In genomic region chr1:186497651-186498050, GRCh38 we compare ENCODE assay signal across 29 cellular contexts. TPM values are rescaled to one million over a fixed set of nuclear protein-coding genes. Genes with fewer than 3 reads are reported as not detected.
DNase-seq lines count a peak whose midpoint lies in the region; ATAC-seq and TF ChIP-seq lines count a peak whose summit lies in the region.
"Had no signal": no experiment of that assay in that cellular context is flagged by ENCODE, and none has a peak within 500 bp of the region (broad histone marks: within the 10 kb centered on the region; RNA-seq: fewer than 3 reads in every experiment).

No MANE protein-coding gene starts in this region.

- H3K4me3 Mint-ChIP-seq in nephron progenitor cell = no peak overlapping the region
- H3K4me3 Mint-ChIP-seq: activated CD4-positive, alpha-beta T cell treated with anti-CD3 and anti-CD28 coated beads, Interleukin-2, amount 10 ng/mL, durations not matched to agents 24 days and 14 days; naive thymus-derived CD4-positive, alpha-beta T cell had no signal

- peak; percentile 37 for ATAC-seq in GM18858 (IDR thresholded peaks at IDR 0.05; ENCODE audit: unreplicated experiment)
- peak; percentile 50 for ATAC-seq in GM21526 (IDR thresholded peaks at IDR 0.05; ENCODE audit: low FRiP score, unreplicated experiment)
- ATAC-seq in HG03432 (IDR thresholded peaks at IDR 0.05; ENCODE audit: unreplicated experiment) = peak; percentile 71
- ATAC-seq in foreskin keratinocyte = no peak
- ATAC-seq: activated naive CD4-positive, alpha-beta T cell treated with anti-CD3 and anti-CD28 coated beads, Interleukin-2, amount 50 U/mL, for 72 hours; heart right ventricle; left lobe of liver; naive thymus-derived CD4-positive, alpha-beta T cell had no signal

- H3K27me3 ChIP-seq in foreskin keratinocyte = no peaks in the 10 kb centered on the region
- H3K27me3 ChIP-seq: heart right ventricle, Peyer's patch, SJSA1 had no signal

- TF ChIP-seq CTCF in foreskin keratinocyte (conservative IDR thresholded peaks at IDR 0.05) = no peak
- TF ChIP-seq CTCF in nephron progenitor cell (IDR thresholded peaks at IDR 0.05) = no peak

- peaks cover 3% of the 10 kb centered on the region for H3K27me3 Mint-ChIP-seq in nephron progenitor cell (ENCODE audit: low read depth, poor library complexity)
- H3K27me3 Mint-ChIP-seq: activated CD4-positive, alpha-beta T cell treated with anti-CD3 and anti-CD28 coated beads, Interleukin-2, amount 10 ng/mL, durations not matched to agents 24 days and 14 days; naive thymus-derived CD4-positive, alpha-beta T cell had no signal

- H3K4me1 ChIP-seq in foreskin keratinocyte = peaks cover 55% of the 10 kb centered on the region
- H3K4me1 ChIP-seq: heart right ventricle, Peyer's patch, SJSA1 had no signal

- DNase-seq in foreskin keratinocyte (no peak), posterior cingulate gyrus (no peak), nephron progenitor cell (no peak), glomerular visceral epithelial cell (ENCODE audit: extremely low spot score) (no peak)
- DNase-seq: activated CD4-positive, alpha-beta T cell treated with anti-CD3 and anti-CD28 coated beads, Interleukin-2, amount 10 ng/mL, durations not matched to agents 24 days and 14 days; aorta; dermis blood vessel endothelial cell; DMS79; GM23248; heart right ventricle; naive thymus-derived CD4-positive, alpha-beta T cell; NCI-H1105; NCI-H2081 treated with DMSO at 0.1 percent for 48 hours; NK-92 treated with Interleukin-12 subunit alpha and Interleukin-12 subunit beta, amount 100 ng/mL, for 24 hours; Peyer's patch; stimulated activated CD4-positive, alpha-beta T cell treated with anti-CD3 and anti-CD28 coated beads, Interleukin-4, amount 100 ng/mL, for 24 hours; stimulated activated naive CD4-positive, alpha-beta T cell treated with Interleukin-2 at 50 U/mL for 16 hours; T-helper 2 cell had no signal

- H3K9me3 Mint-ChIP-seq in nephron progenitor cell = no peaks in the 10 kb centered on the region
- H3K9me3 Mint-ChIP-seq: activated CD4-positive, alpha-beta T cell treated with anti-CD3 and anti-CD28 coated beads, Interleukin-2, amount 10 ng/mL, durations not matched to agents 24 days and 14 days; activated naive CD4-positive, alpha-beta T cell treated with anti-CD3 and anti-CD28 coated beads, Interleukin-2, amount 50 U/mL, for 72 hours; naive thymus-derived CD4-positive, alpha-beta T cell had no signal

- H3K36me3 Mint-ChIP-seq in nephron progenitor cell (ENCODE audit: low read depth) = no peaks in the 10 kb centered on the region
- H3K36me3 Mint-ChIP-seq: activated naive CD4-positive, alpha-beta T cell treated with anti-CD3 and anti-CD28 coated beads, Interleukin-2, amount 50 U/mL, for 72 hours had no signal

- H3K4me1 Mint-ChIP-seq in nephron progenitor cell = no peaks in the 10 kb centered on the region
- H3K4me1 Mint-ChIP-seq: naive thymus-derived CD4-positive, alpha-beta T cell had no signal

- H3K27ac ChIP-seq in foreskin keratinocyte = peak overlapping the region; percentile 84
- H3K27ac ChIP-seq: heart right ventricle, Peyer's patch, SJSA1, VCaP had no signal

- no peak overlapping the region for H3K27ac Mint-ChIP-seq in nephron progenitor cell
- H3K27ac Mint-ChIP-seq: activated CD4-positive, alpha-beta T cell treated with anti-CD3 and anti-CD28 coated beads, Interleukin-2, amount 10 ng/mL, durations not matched to agents 24 days and 14 days; activated naive CD4-positive, alpha-beta T cell treated with anti-CD3 and anti-CD28 coated beads, Interleukin-2, amount 50 U/mL, for 72 hours; naive thymus-derived CD4-positive, alpha-beta T cell had no signal

- intact Hi-C loops in posterior cingulate gyrus (cut with DNase I) = no loop called here

RNA-seq across cellular contexts. Expression of gene PDC, which starts 36.7 kb away (rescaled TPM):
- total RNA-seq in foreskin keratinocyte = not detected in 2 replicates
- not detected in 2 replicates for polyA plus RNA-seq in foreskin keratinocyte
- total RNA-seq: activated CD4-positive, alpha-beta T cell treated with anti-CD3 and anti-CD28 coated beads, Interleukin-2, amount 10 ng/mL, durations not matched to agents 24 days and 14 days; activated naive CD4-positive, alpha-beta T cell treated with anti-CD3 and anti-CD28 coated beads, Interleukin-2, amount 50 U/mL, for 72 hours; aorta; cardiac septum; dermis blood vessel endothelial cell; endothelial cell of umbilical vein; GM23248; heart right ventricle; left lobe of liver; naive thymus-derived CD4-positive, alpha-beta T cell; NCI-H460; omental fat pad; Peyer's patch; SJSA1 had no signal
- polyA plus RNA-seq: aorta; endothelial cell of umbilical vein; heart right ventricle; naive thymus-derived CD4-positive, alpha-beta T cell had no signal
